8 cellular contexts compared by ENCODE assay signal in genomic region chr3:136750209-136750921, GRCh38. TPM values are rescaled to one million over a fixed set of nuclear protein-coding genes. Genes with fewer than 3 reads are reported as not detected.
DNase-seq lines count a peak whose midpoint lies in the region; ATAC-seq and TF ChIP-seq lines count a peak whose summit lies in the region.

No MANE protein-coding gene starts in this region.

- no peaks in the 10 kb centered on the region for H3K27me3 Mint-ChIP-seq in Caco-2 (ENCODE audit: insufficient read depth, unreplicated experiment)

- BruUV-seq in Caco-2 (replicated peaks; lab: Mats Ljungman, UMichigan) = no TSS peak

- H3K9me2 ChIP-seq in Karpas-422 (replicated peaks; ENCODE audit: insufficient read depth, low read length) = no peaks in the 10 kb centered on the region

- H3K27ac ChIP-seq in Karpas-422 (ENCODE audit: low read length) (peak overlapping the region; percentile 92), right lobe of liver (peak overlapping the region; percentile 96 to 99 (median 99)), transverse colon (peak overlapping the region; percentile 88 to 99 (median 96))

- POLR2A ChIA-PET in Caco-2 (lab: Charles Lee) = no interaction called here

- H3K9me3 ChIP-seq in Caco-2 = no peaks in the 10 kb centered on the region
- no peaks in the 10 kb centered on the region for H3K9me3 ChIP-seq in Karpas-422 (ENCODE audit: low read length)
- H3K9me3 ChIP-seq in right lobe of liver = no peaks in the 10 kb centered on the region
- H3K9me3 ChIP-seq in transverse colon = no peaks in the 10 kb centered on the region

- in situ Hi-C loops in astrocyte of the spinal cord (cut with HindIII; ENCODE audit: low sequenced_read_pairs) (no loop called here), transverse colon (cut with MboI; ENCODE audit: low pct_ligation_motif_present in 1 of 4, low pct_unique_long_range_greater_than_20kb in 1 of 4, low sequenced_read_pairs in 3 of 4) (loop anchor here in 2 of 4 donors (10.0 kb wide), 2 partner anchors 264 to 356 kb away; no protein-coding TSS in a partner anchor)

- intact Hi-C loops in Caco-2 (cut with micrococcal nuclease; ENCODE audit: unreplicated experiment) = loop anchor here (5.0 to 10.0 kb wide), 2 partner anchors 173 to 204 kb away; partner anchors contain the start of gene IL20RB
- intact Hi-C loops in right lobe of liver (cut with DNase I) = loop anchor here (5.0 to 10.0 kb wide), 2 partner anchors 262 to 676 kb away; no protein-coding TSS in a partner anchor
- intact Hi-C loops in transverse colon (cut with DNase I; ENCODE audit: low total_unique reads) = loop anchor here (5.0 to 10.0 kb wide), 2 partner anchors 262 to 336 kb away; no protein-coding TSS in a partner anchor

- H4K20me1 ChIP-seq in Karpas-422 (ENCODE audit: insufficient read depth, low read depth, low read length) = no peaks in the 10 kb centered on the region

- no peak for TF ChIP-seq EP300 in transverse colon (IDR thresholded peaks at IDR 0.05; ENCODE audit: low read depth)

- H3K27me3 ChIP-seq in Caco-2 (replicated peaks; ENCODE audit: control insufficient read depth, insufficient read depth, low read length) (no peaks in the 10 kb centered on the region), Karpas-422 (ENCODE audit: low read length) (no peaks in the 10 kb centered on the region), right lobe of liver (no peaks in the 10 kb centered on the region), transverse colon (no peaks in the 10 kb centered on the region)

- H3K79me2 ChIP-seq in Karpas-422 (ENCODE audit: low read length) = peaks cover 63% of the 10 kb centered on the region

- TF ChIP-seq CTCF in Caco-2 (IDR thresholded peaks at IDR 0.05; ENCODE audit: insufficient read depth in 1 of 2, low read depth in 1 of 2, low read length in 1 of 2, severe bottlenecking in 1 of 2, unreplicated experiment in 1 of 2) (no peak), astrocyte of the spinal cord (IDR thresholded peaks at IDR 0.05; ENCODE audit: low read depth, low read length) (no peak), right lobe of liver (IDR thresholded peaks at IDR 0.05) (no peak), transverse colon (IDR thresholded peaks at IDR 0.05) (no peak)

- peak overlapping the region; percentile 76 for H3K4me3 Mint-ChIP-seq in Caco-2 (ENCODE audit: unreplicated experiment)

- H3K9ac ChIP-seq in Karpas-422 (ENCODE audit: low read length) = peak overlapping the region; percentile 86

- ATAC-seq in right lobe of liver = no peak
- ATAC-seq in GM18870 (IDR thresholded peaks at IDR 0.05; ENCODE audit: unreplicated experiment) = no peak
- no peak for ATAC-seq in GM18868 (IDR thresholded peaks at IDR 0.05; ENCODE audit: unreplicated experiment)

- H3K4me1 ChIP-seq in Caco-2 (peaks cover 17% of the 10 kb centered on the region), Karpas-422 (ENCODE audit: low read length) (peaks cover 62% of the 10 kb centered on the region), right lobe of liver (peaks cover 0 to 15% (median 4%) of the 10 kb centered on the region in 4 donors), transverse colon (peaks cover 8 to 45% (median 31%) of the 10 kb centered on the region in 4 donors)

- peaks cover 18% of the 10 kb centered on the region for H3K4me1 Mint-ChIP-seq in Caco-2 (ENCODE audit: low read depth, unreplicated experiment)

- H3K4me2 ChIP-seq in Karpas-422 (ENCODE audit: low read depth, low read length, poor library complexity, severe bottlenecking) = peak overlapping the region; percentile 94

- H3K36me3 Mint-ChIP-seq in Caco-2 (ENCODE audit: insufficient read depth, unreplicated experiment) = peaks cover 29% of the 10 kb centered on the region

- H2AFZ ChIP-seq in Karpas-422 (ENCODE audit: low read length) = peak overlapping the region; percentile 32; the same call in 1 of the 2 replicates

- no peaks in the 10 kb centered on the region for H3K9me3 Mint-ChIP-seq in Caco-2 (ENCODE audit: unreplicated experiment)

- peak overlapping the region; percentile 77 for H3K4me3 ChIP-seq in Caco-2 (ENCODE audit: low read depth, low read length)
- H3K4me3 ChIP-seq in Karpas-422 (ENCODE audit: low read length) = peak overlapping the region; percentile 86
- peak overlapping the region; percentile 66 for H3K4me3 ChIP-seq in astrocyte of the spinal cord (ENCODE audit: low read depth, low read length)
- peak overlapping the region; percentile 62 to 79 (median 67) for H3K4me3 ChIP-seq in right lobe of liver
- peak overlapping the region in 3 of 4 donors; percentile 90 to 93 (median 91) for H3K4me3 ChIP-seq in transverse colon

- H3K36me3 ChIP-seq in Caco-2 (ENCODE audit: control insufficient read depth, insufficient read depth, low read length) = no peaks in the 10 kb centered on the region
- no peaks in the 10 kb centered on the region for H3K36me3 ChIP-seq in Karpas-422 (ENCODE audit: insufficient read depth, low read length)
- no peaks in the 10 kb centered on the region for H3K36me3 ChIP-seq in right lobe of liver
- H3K36me3 ChIP-seq in transverse colon = no peaks in the 10 kb centered on the region

- H3K27ac Mint-ChIP-seq in Caco-2 (ENCODE audit: unreplicated experiment) = peak overlapping the region; percentile 92

- DNase-seq in Caco-2 (no peak), Karpas-422 (peak; percentile 70), astrocyte of the spinal cord (ENCODE audit: low read depth, low spot score) (peak; percentile 35), right lobe of liver (no peak), transverse colon (no peak), SW 1271 (lab: John Stamatoyannopoulos, UW) (no peak)

- 0% methylated on average over 8 of the region's 8 CpGs for WGBS in right lobe of liver (ENCODE audit: insufficient coverage, low coverage, low lambda C conversion rate, missing lambda C conversion rate)
- WGBS in transverse colon (ENCODE audit: low coverage in 1 of 2), 2 donors = 4 to 5% methylated on average over 8 of the region's 8 CpGs

- TF ChIP-seq POLR2A in right lobe of liver (IDR thresholded peaks at IDR 0.05) (no peak), transverse colon (IDR thresholded peaks at IDR 0.05) (no peak)

- CTCF ChIA-PET in Caco-2 (lab: Charles Lee) = no interaction called here

RNA-seq across cellular contexts. Expression of gene STAG1, which starts 1.8 kb away (rescaled TPM):
- total RNA-seq in Caco-2 (2022) (33.3 and 37.5 TPM in 2 replicates), right lobe of liver (10 to 100 TPM in 5 of 6 experiments, 1 to 10 TPM in 1; 8.2 to 18.5 (median 12.7) TPM), transverse colon (10 to 100 TPM; 14.5 to 57.2 (median 42.2) TPM)
- total RNA-seq in Karpas-422 (2014; rRNA removed; shearing (Covaris generic); ENCODE audit: low replicate concordance) = 12.6 and 13.7 TPM in 2 replicates

Comparison
In these comparisons a context has a peak if more than half of its experiments do, and no peak if none do; other contexts are left out.
1. DNase-seq: peak in Karpas-422 (single experiment) and astrocyte of the spinal cord (single experiment); none in Caco-2 (0 of 2), right lobe of liver (0 of 3), transverse colon (single experiment) and SW 1271 (0 of 2).
2. Peak in every context shown above with its lines, with median percentiles within 50 percentile points of each other: H3K4me3 ChIP-seq and H3K27ac ChIP-seq.